Comparison of ENCODE assay signal across 2 cellular contexts in genomic region chr3:48082580-48083187, GRCh38.
TF ChIP-seq lines count a peak whose summit lies in the region.

No MANE protein-coding gene starts in this region.

TF ChIP-seq in GM12878, 131 proteins besides CTCF, POLR2A, EP300 and RAD21 (continued from another document and continues in another):
- TF ChIP-seq ZBTB40 (IDR thresholded peaks at IDR 0.05; ENCODE audit: borderline replicate concordance) (no peak), SP1 (IDR thresholded peaks at IDR 0.05; ENCODE audit: low read depth, low read length) (no peak), E2F8 (IDR thresholded peaks at IDR 0.05; ENCODE audit: low read depth, partially characterized antibody) (no peak), REST (IDR thresholded peaks at IDR 0.05; ENCODE audit: low read depth, low read length) (no peak)
- TF ChIP-seq, protein P1, sequence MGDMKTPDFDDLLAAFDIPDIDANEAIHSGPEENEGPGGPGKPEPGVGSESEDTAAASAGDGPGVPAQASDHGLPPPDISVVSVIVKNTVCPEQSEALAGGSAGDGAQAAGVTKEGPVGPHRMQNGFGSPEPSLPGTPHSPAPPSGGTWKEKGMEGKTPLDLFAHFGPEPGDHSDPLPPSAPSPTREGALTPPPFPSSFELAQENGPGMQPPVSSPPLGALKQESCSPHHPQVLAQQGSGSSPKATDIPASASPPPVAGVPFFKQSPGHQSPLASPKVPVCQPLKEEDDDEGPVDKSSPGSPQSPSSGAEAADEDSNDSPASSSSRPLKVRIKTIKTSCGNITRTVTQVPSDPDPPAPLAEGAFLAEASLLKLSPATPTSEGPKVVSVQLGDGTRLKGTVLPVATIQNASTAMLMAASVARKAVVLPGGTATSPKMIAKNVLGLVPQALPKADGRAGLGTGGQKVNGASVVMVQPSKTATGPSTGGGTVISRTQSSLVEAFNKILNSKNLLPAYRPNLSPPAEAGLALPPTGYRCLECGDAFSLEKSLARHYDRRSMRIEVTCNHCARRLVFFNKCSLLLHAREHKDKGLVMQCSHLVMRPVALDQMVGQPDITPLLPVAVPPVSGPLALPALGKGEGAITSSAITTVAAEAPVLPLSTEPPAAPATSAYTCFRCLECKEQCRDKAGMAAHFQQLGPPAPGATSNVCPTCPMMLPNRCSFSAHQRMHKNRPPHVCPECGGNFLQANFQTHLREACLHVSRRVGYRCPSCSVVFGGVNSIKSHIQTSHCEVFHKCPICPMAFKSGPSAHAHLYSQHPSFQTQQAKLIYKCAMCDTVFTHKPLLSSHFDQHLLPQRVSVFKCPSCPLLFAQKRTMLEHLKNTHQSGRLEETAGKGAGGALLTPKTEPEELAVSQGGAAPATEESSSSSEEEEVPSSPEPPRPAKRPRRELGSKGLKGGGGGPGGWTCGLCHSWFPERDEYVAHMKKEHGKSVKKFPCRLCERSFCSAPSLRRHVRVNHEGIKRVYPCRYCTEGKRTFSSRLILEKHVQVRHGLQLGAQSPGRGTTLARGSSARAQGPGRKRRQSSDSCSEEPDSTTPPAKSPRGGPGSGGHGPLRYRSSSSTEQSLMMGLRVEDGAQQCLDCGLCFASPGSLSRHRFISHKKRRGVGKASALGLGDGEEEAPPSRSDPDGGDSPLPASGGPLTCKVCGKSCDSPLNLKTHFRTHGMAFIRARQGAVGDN (IDR thresholded peaks at IDR 0.05): no peak

TF ChIP-seq in liver, 16 proteins besides CTCF, POLR2A, EP300 and RAD21 (continued from another document):
- TF ChIP-seq FOXA1 (IDR thresholded peaks at IDR 0.05): no peak
- TF ChIP-seq RXRA (IDR thresholded peaks at IDR 0.05): peak in 1 of 2 donors; percentile 13
- no peak for TF ChIP-seq HNF4G (IDR thresholded peaks at IDR 0.05)
- peak; percentile 17 for TF ChIP-seq YY1 (IDR thresholded peaks at IDR 0.05)
- no peak for TF ChIP-seq SP1 (IDR thresholded peaks at IDR 0.05)
- TF ChIP-seq REST (IDR thresholded peaks at IDR 0.05): no peak
- no peak for TF ChIP-seq ATF3 (IDR thresholded peaks at IDR 0.05)
- TF ChIP-seq, protein P2, sequence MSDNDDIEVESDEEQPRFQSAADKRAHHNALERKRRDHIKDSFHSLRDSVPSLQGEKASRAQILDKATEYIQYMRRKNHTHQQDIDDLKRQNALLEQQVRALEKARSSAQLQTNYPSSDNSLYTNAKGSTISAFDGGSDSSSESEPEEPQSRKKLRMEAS (IDR thresholded peaks at IDR 0.05): no peak
TF ChIP-seq in liver: peak in this region for 3.
